1 cellular context compared by ENCODE assay signal in the genomic region with DNA sequence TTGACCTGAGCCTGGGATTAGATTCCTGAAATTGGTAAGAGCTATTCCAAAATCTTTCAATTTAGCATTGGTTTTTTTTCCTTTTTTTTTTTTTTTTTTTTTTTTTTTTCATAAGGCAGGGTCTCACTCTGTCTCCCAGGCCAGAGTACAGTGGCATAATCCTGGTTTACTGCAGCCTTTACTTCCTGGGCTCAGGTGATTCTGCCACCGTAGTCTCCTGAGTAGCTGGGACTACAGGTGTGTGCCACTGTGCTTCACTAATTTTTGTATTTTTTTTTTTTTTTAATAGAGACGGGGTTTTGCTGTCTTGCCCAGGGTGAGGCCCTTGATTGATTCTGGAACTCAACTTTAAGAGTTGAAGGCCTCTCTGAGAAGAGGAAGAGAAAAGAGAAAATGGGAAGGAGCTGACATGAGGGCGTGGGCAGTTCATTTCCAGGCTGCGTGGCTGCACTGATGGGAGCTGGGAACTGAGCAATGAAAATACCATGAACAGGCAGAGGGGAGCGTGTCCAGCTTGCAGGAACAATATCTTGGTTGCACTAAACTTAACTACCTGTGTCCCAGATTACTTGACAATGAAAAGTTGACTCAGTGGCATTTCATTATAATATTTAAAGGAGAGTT.
TF ChIP-seq lines count a peak whose summit lies in the region.

No MANE protein-coding gene starts in this region.

TF ChIP-seq in GM23338, 12 proteins besides CTCF, POLR2A, EP300 and RAD21 (continued from another document):
- TF ChIP-seq ZNF462 (CRISPR knock-in tag; IDR thresholded peaks at IDR 0.05), result no peak
- TF ChIP-seq EZH2phosphoT487 (IDR thresholded peaks at IDR 0.05; ENCODE audit: unreplicated experiment), result no peak
- no peak for TF ChIP-seq NANOG (IDR thresholded peaks at IDR 0.05; ENCODE audit: borderline replicate concordance)
- TF ChIP-seq JUNB (IDR thresholded peaks at IDR 0.05; ENCODE audit: unreplicated experiment), result no peak
- no peak for TF ChIP-seq REST (IDR thresholded peaks at IDR 0.05; ENCODE audit: unreplicated experiment)
- TF ChIP-seq, protein P1, sequence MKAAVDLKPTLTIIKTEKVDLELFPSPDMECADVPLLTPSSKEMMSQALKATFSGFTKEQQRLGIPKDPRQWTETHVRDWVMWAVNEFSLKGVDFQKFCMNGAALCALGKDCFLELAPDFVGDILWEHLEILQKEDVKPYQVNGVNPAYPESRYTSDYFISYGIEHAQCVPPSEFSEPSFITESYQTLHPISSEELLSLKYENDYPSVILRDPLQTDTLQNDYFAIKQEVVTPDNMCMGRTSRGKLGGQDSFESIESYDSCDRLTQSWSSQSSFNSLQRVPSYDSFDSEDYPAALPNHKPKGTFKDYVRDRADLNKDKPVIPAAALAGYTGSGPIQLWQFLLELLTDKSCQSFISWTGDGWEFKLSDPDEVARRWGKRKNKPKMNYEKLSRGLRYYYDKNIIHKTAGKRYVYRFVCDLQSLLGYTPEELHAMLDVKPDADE (IDR thresholded peaks at IDR 0.05), result no peak
- no peak for TF ChIP-seq ZNF114 (CRISPR knock-in tag; IDR thresholded peaks at IDR 0.05)
- no peak for TF ChIP-seq EZH2 (IDR thresholded peaks at IDR 0.05; ENCODE audit: low read depth, unreplicated experiment)
TF ChIP-seq in GM23338: peak in this region for 0.
